Comparison of ENCODE assay signal across 9 cellular contexts in genomic region chr9:99299214-99300102, GRCh38.
DNase-seq lines count a peak whose midpoint lies in the region; ATAC-seq and TF ChIP-seq lines count a peak whose summit lies in the region.
"Had no signal": no experiment of that assay in that cellular context is flagged by ENCODE, and none has a peak within 500 bp of the region (broad histone marks: within the 10 kb centered on the region; RNA-seq: fewer than 3 reads in every experiment).

No MANE protein-coding gene starts in this region.

- DNase-seq in HT-29 (ENCODE audit: low spot score) (peak; percentile 30), SW480 (ENCODE audit: low spot score) (peak; percentile 29), islet precursor cell (peak; percentile 72), DMS153 treated with DMSO at 0.1 percent for 48 hours (lab: John Stamatoyannopoulos, UW; ENCODE audit: unreplicated experiment) (no peak)
- DNase-seq in activated CD4-positive, alpha-beta T cell treated with anti-CD3 and anti-CD28 coated beads, Interleukin-2, amount 50 U/mL, for 48 hours = no peak
- DNase-seq in activated effector memory CD4-positive, alpha-beta T cell treated with Interleukin-2 at 50 U/mL for 16 hours = no peak
- DNase-seq: naive B cell had no signal

- peak; percentile 40 for TF ChIP-seq CTCF in C4-2B (conservative IDR thresholded peaks at IDR 0.05)

- no peak overlapping the region for H3K27ac ChIP-seq in C4-2B

- no peak for ATAC-seq in GM18909 (IDR thresholded peaks at IDR 0.05; ENCODE audit: poor library complexity, unreplicated experiment)

Comparison
In these comparisons a context has a peak if more than half of its experiments do, and no peak if none do; other contexts are left out.
1. DNase-seq: peak in HT-29 (single experiment), SW480 (single experiment) and islet precursor cell (single experiment); none in DMS153 treated with DMSO at 0.1 percent for 48 hours (single experiment), activated CD4-positive, alpha-beta T cell treated with anti-CD3 and anti-CD28 coated beads, Interleukin-2, amount 50 U/mL, for 48 hours (0 of 2) and activated effector memory CD4-positive, alpha-beta T cell treated with Interleukin-2 at 50 U/mL for 16 hours (single experiment).